1 cellular context compared by ENCODE assay signal in genomic region chr4:184596044-184596616, GRCh38.
TF ChIP-seq lines count a peak whose summit lies in the region.

No MANE protein-coding gene starts in this region.

TF ChIP-seq in HepG2, 621 proteins besides CTCF, POLR2A, EP300 and RAD21:
- no peak for TF ChIP-seq ONECUT2 (CRISPR knock-in tag; IDR thresholded peaks at IDR 0.05)
- TF ChIP-seq GABPA (IDR thresholded peaks at IDR 0.05; ENCODE audit: low read depth, low read length), result no peak
- no peak for TF ChIP-seq GABPA (CRISPR knock-in tag; IDR thresholded peaks at IDR 0.05; ENCODE audit: low read depth)
- no peak for TF ChIP-seq KAT8 (CRISPR knock-in tag; IDR thresholded peaks at IDR 0.05)
- TF ChIP-seq ZNF3 (CRISPR knock-in tag; IDR thresholded peaks at IDR 0.05), result no peak
- no peak for TF ChIP-seq MXD1 (CRISPR knock-in tag; IDR thresholded peaks at IDR 0.05)
- no peak for TF ChIP-seq ATF1 (CRISPR knock-in tag; IDR thresholded peaks at IDR 0.05)
- TF ChIP-seq SNAPC2 (CRISPR knock-in tag; IDR thresholded peaks at IDR 0.05), result no peak
- TF ChIP-seq HNRNPK (IDR thresholded peaks at IDR 0.05; ENCODE audit: low read depth, low read length, poor library complexity, severe bottlenecking), result no peak
- TF ChIP-seq ZFP90 (CRISPR knock-in tag; IDR thresholded peaks at IDR 0.05; ENCODE audit: borderline replicate concordance), result no peak
- no peak for TF ChIP-seq TCF12 (IDR thresholded peaks at IDR 0.05)
- no peak for TF ChIP-seq TCF12 (CRISPR knock-in tag; IDR thresholded peaks at IDR 0.05)
- no peak for TF ChIP-seq RFXANK (CRISPR knock-in tag; IDR thresholded peaks at IDR 0.05)
- TF ChIP-seq MXD4 (CRISPR knock-in tag; IDR thresholded peaks at IDR 0.05), result no peak
- TF ChIP-seq ZNF724P (CRISPR knock-in tag; IDR thresholded peaks at IDR 0.05; ENCODE audit: borderline replicate concordance), result no peak
